ENCODE assay signal across 8 cellular contexts in the genomic region with DNA sequence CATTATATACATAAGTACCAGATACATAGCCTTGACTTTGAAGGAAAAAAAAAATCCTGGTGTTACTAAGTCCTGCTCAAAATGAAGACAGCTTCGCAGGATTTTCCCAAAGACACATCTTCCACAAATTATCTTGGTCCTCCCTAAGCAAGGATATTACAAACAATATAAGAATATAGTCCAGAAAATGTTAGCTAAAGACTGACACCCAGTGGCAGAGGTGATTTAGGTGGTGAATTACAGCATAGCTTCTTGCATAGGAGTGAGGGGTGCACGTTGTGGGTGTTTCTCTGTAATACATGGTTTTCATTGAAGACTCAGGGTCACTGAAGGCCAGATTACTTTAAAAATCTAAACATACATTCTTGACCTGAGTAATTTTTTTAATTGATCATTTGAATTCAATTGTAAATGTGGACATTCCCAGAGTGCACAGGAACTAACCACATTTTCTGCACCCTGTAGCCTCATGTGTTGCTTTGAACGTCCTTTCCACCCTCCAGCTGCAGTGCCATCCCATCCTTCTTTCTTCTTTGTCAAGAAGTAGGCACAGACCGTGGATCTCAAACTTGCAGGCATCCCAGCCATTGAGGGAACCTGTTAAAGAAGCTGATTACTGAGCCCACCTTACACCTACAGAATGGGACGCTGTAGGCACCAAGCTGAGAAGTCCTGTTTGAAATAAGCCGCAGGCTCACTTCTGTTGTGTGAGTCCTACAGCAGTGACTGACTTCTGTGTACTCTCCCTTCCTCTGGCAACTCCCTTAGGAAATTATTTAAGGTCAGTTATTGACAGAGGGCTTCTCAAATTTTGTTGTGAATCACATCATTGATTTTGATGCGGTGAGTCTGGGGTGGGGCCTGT.
DNase-seq lines count a peak whose midpoint lies in the region; ATAC-seq and TF ChIP-seq lines count a peak whose summit lies in the region.

No MANE protein-coding gene starts in this region.

- H2AFZ ChIP-seq in OCI-LY7 (ENCODE audit: low read length), result no peak overlapping the region
- H2AFZ ChIP-seq in trophoblast cell (ENCODE audit: insufficient read depth, low read length, poor library complexity), result no peak overlapping the region

- H3K27me3 ChIP-seq in trophoblast cell (ENCODE audit: insufficient read depth, low read length), result no peaks in the 10 kb centered on the region

- CTCF ChIA-PET in OCI-LY7 (lab: Charles Lee; ENCODE audit: unreplicated experiment), result interaction anchor here (0.7 to 1.0 kb wide), 2 partner anchors 22 to 54 kb away, joined by 3 to 8 read pairs; no protein-coding TSS in a partner anchor

- POLR2A ChIA-PET in OCI-LY7 (lab: Charles Lee), result interaction anchor here (0.7 to 1.8 kb wide), 5 partner anchors 46 to 306 kb away, joined by 3 to 4 read pairs (median 3); partner anchors contain the start of gene TNFAIP3

- WGBS in trophoblast cell (ENCODE audit: extremely low coverage, insufficient coverage, insufficient read length), result no CpG with 5 or more reads among the region's 7 CpGs

- H2AK5ac ChIP-seq in trophoblast cell (ENCODE audit: low read length), result no peak overlapping the region

- H4K8ac ChIP-seq in trophoblast cell (ENCODE audit: low read depth, low read length), result no peak overlapping the region

- H4K12ac ChIP-seq in trophoblast cell (ENCODE audit: low read depth, low read length), result no peak overlapping the region

- H3K18ac ChIP-seq in trophoblast cell (ENCODE audit: low read length), result no peak overlapping the region

- no peaks in the 10 kb centered on the region for H3K79me2 ChIP-seq in OCI-LY7 (ENCODE audit: insufficient read depth, low read depth, low read length)
- no peaks in the 10 kb centered on the region for H3K79me2 ChIP-seq in trophoblast cell (ENCODE audit: control insufficient read depth, insufficient read depth, low read length, poor library complexity)

- no TSS peak for BruUV-seq in OCI-LY7 (replicated peaks; lab: Mats Ljungman, UMichigan)

- no peak overlapping the region for H4K91ac ChIP-seq in trophoblast cell (ENCODE audit: low read depth, low read length)

- no peak overlapping the region for H2BK120ac ChIP-seq in trophoblast cell (ENCODE audit: insufficient read depth, low read length, poor library complexity)

- no peak overlapping the region for H3K4me2 ChIP-seq in OCI-LY7 (ENCODE audit: low read length)
- no peak overlapping the region for H3K4me2 ChIP-seq in trophoblast cell (ENCODE audit: low read length)

- no peak overlapping the region for H3K9ac ChIP-seq in trophoblast cell (ENCODE audit: low read length)

- H3K9me3 ChIP-seq in OCI-LY7 (ENCODE audit: low read length) (no peaks in the 10 kb centered on the region), trophoblast cell (ENCODE audit: insufficient read depth, low read depth, low read length) (no peaks in the 10 kb centered on the region)

- DNase-seq in NCI-H2107 treated with DMSO at 0.1 percent for 48 hours (lab: John Stamatoyannopoulos, UW; ENCODE audit: unreplicated experiment) (peak; percentile 28), NCI-H2107 (lab: John Stamatoyannopoulos, UW) (no peak), OCI-LY7 (ENCODE audit: low spot score) (peak; percentile 61), epidermal melanocyte (ENCODE audit: insufficient read length, low spot score) (peak; percentile 40), trophoblast cell (peak; percentile 18 to 68), posterior cingulate gyrus (no peak)

- H4K20me1 ChIP-seq in OCI-LY7 (ENCODE audit: insufficient read depth, low read length), result no peaks in the 10 kb centered on the region

- intact Hi-C loops in OCI-LY7 (cut with micrococcal nuclease; ENCODE audit: unreplicated experiment) (loop anchor here (1.0 to 10.0 kb wide), 4 partner anchors 53 to 400 kb away; partner anchors contain the start of genes HEBP2 and TNFAIP3), posterior cingulate gyrus (cut with DNase I) (loop anchor here (5.0 to 10.0 kb wide), 3 partner anchors 193 to 500 kb away; no protein-coding TSS in a partner anchor)

- H3K79me1 ChIP-seq in trophoblast cell (ENCODE audit: low read length), result no peaks in the 10 kb centered on the region

- H2BK12ac ChIP-seq in trophoblast cell (ENCODE audit: low read length), result no peak overlapping the region

- H3K4ac ChIP-seq in trophoblast cell (ENCODE audit: low read depth, low read length), result no peak overlapping the region

- ATAC-seq in HG02610 (IDR thresholded peaks at IDR 0.05; ENCODE audit: unreplicated experiment), result peak; percentile 54
- ATAC-seq in HG02571 (IDR thresholded peaks at IDR 0.05; ENCODE audit: unreplicated experiment), result no peak

- H3K27ac ChIP-seq in OCI-LY7 (ENCODE audit: low read depth, low read length, poor library complexity, severe bottlenecking), result no peak overlapping the region
- H3K27ac ChIP-seq in trophoblast cell (ENCODE audit: low read depth, low read length), result no peak overlapping the region

- no peak overlapping the region for H3K23ac ChIP-seq in trophoblast cell (ENCODE audit: low read length)

- no peaks in the 10 kb centered on the region for H3K4me1 ChIP-seq in OCI-LY7 (ENCODE audit: insufficient read depth, low read length, poor library complexity, severe bottlenecking)
- H3K4me1 ChIP-seq in trophoblast cell (ENCODE audit: control insufficient read depth in 1 of 2, insufficient read depth in 2 of 2, low read length in 2 of 2), result no peaks in the 10 kb centered on the region

- no peak overlapping the region for H3K4me3 ChIP-seq in OCI-LY7 (ENCODE audit: low read depth, low read length, poor library complexity, severe bottlenecking)
- no peak overlapping the region for H3K4me3 ChIP-seq in trophoblast cell (ENCODE audit: low read depth, low read length)

- TF ChIP-seq CTCF in OCI-LY7 (conservative IDR thresholded peaks at IDR 0.05; ENCODE audit: low read length), result peak; percentile 89

- no peaks in the 10 kb centered on the region for H3K36me3 ChIP-seq in OCI-LY7 (ENCODE audit: insufficient read depth, low read length)
- H3K36me3 ChIP-seq in trophoblast cell (ENCODE audit: control insufficient read depth in 1 of 2, insufficient read depth in 2 of 2, low read length in 2 of 2), result no peaks in the 10 kb centered on the region

- H2BK5ac ChIP-seq in trophoblast cell (ENCODE audit: low read depth, low read length, poor library complexity), result no peak overlapping the region

- no peaks in the 10 kb centered on the region for H3K9me2 ChIP-seq in OCI-LY7 (ENCODE audit: insufficient read depth, low read length)

- H3K14ac ChIP-seq in trophoblast cell (ENCODE audit: low read length), result no peak overlapping the region

Comparison
In these comparisons a context has a peak if more than half of its experiments do, and no peak if none do; other contexts are left out.
1. DNase-seq: peak in NCI-H2107 treated with DMSO at 0.1 percent for 48 hours (single experiment), OCI-LY7 (single experiment), epidermal melanocyte (single experiment) and trophoblast cell (2 of 2); none in NCI-H2107 (single experiment) and posterior cingulate gyrus (0 of 10).